ENCODE assay signal across 19 cellular contexts in genomic region chr11:130474637-130475400, GRCh38. TPM values are rescaled to one million over a fixed set of nuclear protein-coding genes. Genes with fewer than 3 reads are reported as not detected.
A peak's percentile ranks its signal among the peaks of the same experiment; 100 is the strongest.
DNase-seq lines count a peak whose midpoint lies in the region; ATAC-seq, FAIRE-seq and TF ChIP-seq lines count a peak whose summit lies in the region.
"Had no signal": no experiment of that assay in that cellular context is flagged by ENCODE, and none has a peak within 500 bp of the region (broad histone marks: within the 10 kb centered on the region; RNA-seq: fewer than 3 reads in every experiment).

No MANE protein-coding gene starts in this region.

- no peak overlapping the region for H3K4me3 ChIP-seq in SK-N-SH (ENCODE audit: low read depth in 2 of 2, low read length in 1 of 2)

- 82% methylated on average over 8 of the region's 12 CpGs for WGBS in SK-N-SH (ENCODE audit: low lambda C conversion rate)

- no peak overlapping the region for H2AFZ ChIP-seq in SK-N-SH (ENCODE audit: low read depth)

- H3K4me3 Mint-ChIP-seq in stimulated activated effector memory CD8-positive, alpha-beta T cell treated with anti-CD3 and anti-CD28 coated beads, Interleukin-12 subunit alpha, Interleukin-12 subunit beta, amount 100 ng/mL, for 72 hours = no peak overlapping the region
- H3K4me3 Mint-ChIP-seq in activated T-cell treated with anti-CD3 and anti-CD28 coated beads, Interleukin-2, amount 50 U/mL, for 24 hours = no peak overlapping the region

- H3K4me2 ChIP-seq in SK-N-SH = no peak overlapping the region

- H3K27me3 ChIP-seq in SK-N-SH (ENCODE audit: insufficient read depth) = no peaks in the 10 kb centered on the region

- POLR2A ChIA-PET in SK-N-SH (lab: Yijun Ruan, JAX) = no interaction called here

- peaks cover 16% of the 10 kb centered on the region for H3F3A ChIP-seq in SK-N-SH (replicated peaks; ENCODE audit: insufficient read depth)

- no peak for ATAC-seq in SK-N-SH treated with all-trans-retinoic acid at 6 μM for 48 hours
- ATAC-seq in stimulated activated effector memory CD8-positive, alpha-beta T cell treated with anti-CD3 and anti-CD28 coated beads, Interleukin-12 subunit alpha, Interleukin-12 subunit beta, amount 100 ng/mL, for 72 hours = no peak

- no peaks in the 10 kb centered on the region for H3K27me3 Mint-ChIP-seq in activated T-cell treated with anti-CD3 and anti-CD28 coated beads, Interleukin-2, amount 50 U/mL, for 24 hours

- H3K9me3 ChIP-seq in SK-N-SH = no peaks in the 10 kb centered on the region

- DNase-seq in SK-N-SH (peak; percentile 9), RPMI7951 (ENCODE audit: low read depth) (peak; percentile 28), islet precursor cell (peak; percentile 32), D721Med (ENCODE audit: insufficient read length, low spot score) (no peak)
- no peak for DNase-seq in stimulated activated effector memory CD8-positive, alpha-beta T cell treated with anti-CD3 and anti-CD28 coated beads, Interleukin-12 subunit alpha, Interleukin-12 subunit beta, amount 100 ng/mL, for 72 hours (ENCODE audit: low spot score in 2 of 2)
- no peak for DNase-seq in activated T-cell treated with anti-CD3 and anti-CD28 coated beads, Interleukin-2, amount 50 U/mL, for 24 hours
- no peak for DNase-seq in activated CD4-positive, alpha-beta T cell treated with anti-CD3 and anti-CD28 coated beads for 1 hour
- DNase-seq: C1 segment of cervical spinal cord, DMS53, NCI-H1048, NCI-H2107, NCI-H345, NCI-H526 treated with DMSO at 0.1 percent for 48 hours, RPMI8226 had no signal

- H3K4me1 ChIP-seq in SK-N-SH (ENCODE audit: control insufficient read depth in 1 of 2, insufficient read depth in 2 of 2, low read depth in 1 of 2, low read length in 1 of 2) = peaks cover 8 to 22% of the 10 kb centered on the region in 2 experiments; a peak in 3 of 4 replicates

- H3K27ac ChIP-seq in SK-N-SH (ENCODE audit: low read depth in 2 of 2, low read length in 1 of 2) = no peak overlapping the region
- H3K27ac ChIP-seq: 22Rv1 had no signal

- no peaks in the 10 kb centered on the region for H3K9me2 ChIP-seq in SK-N-SH

- TF ChIP-seq CTCF in SK-N-SH (IDR thresholded peaks at IDR 0.05) = no peak
- no peak for TF ChIP-seq CTCF in D721Med (IDR thresholded peaks at IDR 0.05; ENCODE audit: insufficient read depth, missing control alignments)

- no peaks in the 10 kb centered on the region for H3K9me3 Mint-ChIP-seq in stimulated activated effector memory CD8-positive, alpha-beta T cell treated with anti-CD3 and anti-CD28 coated beads, Interleukin-12 subunit alpha, Interleukin-12 subunit beta, amount 100 ng/mL, for 72 hours
- no peaks in the 10 kb centered on the region for H3K9me3 Mint-ChIP-seq in activated T-cell treated with anti-CD3 and anti-CD28 coated beads, Interleukin-2, amount 50 U/mL, for 24 hours

- CTCF ChIA-PET in SK-N-SH (lab: Yijun Ruan, JAX) = interaction anchor here (1.8 kb wide), 1 partner anchor 387 kb away, joined by 7 read pairs; no protein-coding TSS in a partner anchor

- no peaks in the 10 kb centered on the region for H3K36me3 Mint-ChIP-seq in stimulated activated effector memory CD8-positive, alpha-beta T cell treated with anti-CD3 and anti-CD28 coated beads, Interleukin-12 subunit alpha, Interleukin-12 subunit beta, amount 100 ng/mL, for 72 hours
- H3K36me3 Mint-ChIP-seq in activated T-cell treated with anti-CD3 and anti-CD28 coated beads, Interleukin-2, amount 50 U/mL, for 24 hours (ENCODE audit: low read depth) = no peaks in the 10 kb centered on the region

- no peak for FAIRE-seq in D721Med (lab: Jason Lieb, UNC)
- FAIRE-seq: GM18507 had no signal

- no peak overlapping the region for H3K9ac ChIP-seq in SK-N-SH

- no peak for TF ChIP-seq RAD21 in SK-N-SH (IDR thresholded peaks at IDR 0.05; ENCODE audit: low read length)

- no peaks in the 10 kb centered on the region for H3K4me1 Mint-ChIP-seq in stimulated activated effector memory CD8-positive, alpha-beta T cell treated with anti-CD3 and anti-CD28 coated beads, Interleukin-12 subunit alpha, Interleukin-12 subunit beta, amount 100 ng/mL, for 72 hours
- no peaks in the 10 kb centered on the region for H3K4me1 Mint-ChIP-seq in activated T-cell treated with anti-CD3 and anti-CD28 coated beads, Interleukin-2, amount 50 U/mL, for 24 hours (ENCODE audit: low read depth)

- H4K20me1 ChIP-seq in SK-N-SH (ENCODE audit: insufficient read depth) = no peaks in the 10 kb centered on the region

- no peak for TF ChIP-seq EP300 in SK-N-SH (IDR thresholded peaks at IDR 0.05; ENCODE audit: borderline replicate concordance in 1 of 2, low read depth in 1 of 2, low read length in 1 of 2)

- peak overlapping the region; percentile 52 for H3K27ac Mint-ChIP-seq in stimulated activated effector memory CD8-positive, alpha-beta T cell treated with anti-CD3 and anti-CD28 coated beads, Interleukin-12 subunit alpha, Interleukin-12 subunit beta, amount 100 ng/mL, for 72 hours
- no peak overlapping the region for H3K27ac Mint-ChIP-seq in activated T-cell treated with anti-CD3 and anti-CD28 coated beads, Interleukin-2, amount 50 U/mL, for 24 hours

- no peaks in the 10 kb centered on the region for H3K36me3 ChIP-seq in SK-N-SH (replicated peaks in 1 of 2; ENCODE audit: control insufficient read depth in 1 of 2, insufficient read depth in 2 of 2, low read length in 1 of 2)

- H3K79me2 ChIP-seq in SK-N-SH (ENCODE audit: insufficient read depth) = no peaks in the 10 kb centered on the region

TF ChIP-seq in SK-N-SH, 30 proteins besides CTCF, POLR2A, EP300 and RAD21 (continues in another document):
- no peak for TF ChIP-seq YY1 (IDR thresholded peaks at IDR 0.05; ENCODE audit: low read depth)
- no peak for TF ChIP-seq EZH2phosphoT487 (IDR thresholded peaks at IDR 0.05; ENCODE audit: borderline replicate concordance, low read depth)
- no peak for TF ChIP-seq ZBTB33 (IDR thresholded peaks at IDR 0.05; ENCODE audit: borderline replicate concordance, low read depth)
- no peak for TF ChIP-seq NRF1 (IDR thresholded peaks at IDR 0.05; ENCODE audit: low read depth, low read length)

TF ChIP-seq in SK-N-SH treated with all-trans-retinoic acid at 6 μM for 48 hours, 23 proteins besides CTCF, POLR2A, EP300 and RAD21 (continues in another document):
- TF ChIP-seq ZFP3 (CRISPR knock-in tag; IDR thresholded peaks at IDR 0.05) (no peak), CREB5 (CRISPR knock-in tag; IDR thresholded peaks at IDR 0.05; ENCODE audit: low read depth) (no peak), ARNTL (CRISPR knock-in tag; IDR thresholded peaks at IDR 0.05; ENCODE audit: borderline replicate concordance, low read depth) (no peak), ESRRG (CRISPR knock-in tag; IDR thresholded peaks at IDR 0.05) (no peak), PPARA (CRISPR knock-in tag; IDR thresholded peaks at IDR 0.05; ENCODE audit: borderline replicate concordance) (no peak), ZNF70 (CRISPR knock-in tag; IDR thresholded peaks at IDR 0.05) (no peak), ZC3H10 (CRISPR knock-in tag; IDR thresholded peaks at IDR 0.05) (no peak), POU6F1 (CRISPR knock-in tag; IDR thresholded peaks at IDR 0.05; ENCODE audit: borderline replicate concordance, low read depth) (no peak), CSDC2 (CRISPR knock-in tag; IDR thresholded peaks at IDR 0.05) (no peak), ISL1 (CRISPR knock-in tag; IDR thresholded peaks at IDR 0.05) (no peak), TCF4 (CRISPR knock-in tag; IDR thresholded peaks at IDR 0.05; ENCODE audit: borderline replicate concordance) (no peak)

RNA-seq across cellular contexts. Expression of gene ADAMTS15, which starts 26.4 kb away (rescaled TPM):
- 0.96 and 1.1 TPM in 2 replicates for polyA plus RNA-seq in SK-N-SH (2012; rRNA removed)
- polyA plus RNA-seq in SK-N-SH (2012; cell fraction: cytosol; rRNA removed) = 0.44 and 0.69 TPM in 2 replicates
- polyA plus RNA-seq in SK-N-SH (2012; cell fraction: nucleus; rRNA removed) = 1.8 and 1.9 TPM in 2 replicates
- total RNA-seq in RPMI7951 (2014; rRNA removed; shearing (Covaris generic)) = 2.3 and 2.5 TPM in 2 replicates
- total RNA-seq: HT-29, OCI-LY7 had no signal

RNA-seq across cellular contexts. Expression of gene ADAMTS8, which starts 46.4 kb away (rescaled TPM):
- not detected in 2 replicates for polyA plus RNA-seq in SK-N-SH (2012; rRNA removed)
- 0.01 and 0.03 TPM in 2 replicates for polyA plus RNA-seq in SK-N-SH (2012; cell fraction: cytosol; rRNA removed)
- not detected in 2 replicates for polyA plus RNA-seq in SK-N-SH (2012; cell fraction: nucleus; rRNA removed)
- not detected in 2 replicates for total RNA-seq in RPMI7951 (2014; rRNA removed; shearing (Covaris generic))
- total RNA-seq: HT-29, OCI-LY7 had no signal

Comparison
In these comparisons a context has a peak if more than half of its experiments do, and no peak if none do; other contexts are left out.
1. DNase-seq: peak in SK-N-SH (single experiment), RPMI7951 (single experiment) and islet precursor cell (single experiment); none in stimulated activated effector memory CD8-positive, alpha-beta T cell treated with anti-CD3 and anti-CD28 coated beads, Interleukin-12 subunit alpha, Interleukin-12 subunit beta, amount 100 ng/mL, for 72 hours (0 of 2), activated T-cell treated with anti-CD3 and anti-CD28 coated beads, Interleukin-2, amount 50 U/mL, for 24 hours (single experiment), activated CD4-positive, alpha-beta T cell treated with anti-CD3 and anti-CD28 coated beads for 1 hour (single experiment) and D721Med (single experiment).